Comparison of ENCODE assay signal across 34 cellular contexts in genomic region chr2:100217323-100217722, GRCh38.
"Had no signal": no experiment of that assay in that cellular context is flagged by ENCODE, and none has a peak within 500 bp of the region (broad histone marks: within the 10 kb centered on the region; RNA-seq: fewer than 3 reads in every experiment).

No MANE protein-coding gene starts in this region.

- H3K27ac ChIP-seq: KMS-11 had no signal

- H3K36me3 ChIP-seq: MG63 had no signal

- H3K27me3 ChIP-seq: MG63 had no signal

- H3K9ac ChIP-seq: KMS-11 had no signal

- H3K4me3 ChIP-seq: MG63 had no signal

- H3K4me2 ChIP-seq: KMS-11 had no signal

- DNase-seq: Karpas-422, Kasumi-1, KG1, MM.1S, MV-4-11, NCI-H1048, NCI-H1092, NCI-H1092 treated with DMSO at 0.1 percent for 48 hours, NCI-H1105, NCI-H1105 treated with DMSO at 0.1 percent for 48 hours, NCI-H1417, NCI-H1417 treated with DMSO at 0.1 percent for 48 hours, NCI-H1436, NCI-H1436 treated with DMSO at 0.1 percent for 48 hours, NCI-H146, NCI-H1694, NCI-H1694 treated with DMSO at 0.1 percent for 48 hours, NCI-H187, NCI-H187 treated with DMSO at 0.1 percent for 48 hours, NCI-H1930, NCI-H2029, NCI-H2029 treated with DMSO at 0.1 percent for 48 hours, NCI-H2081, NCI-H2081 treated with DMSO at 0.1 percent for 48 hours, NCI-H2107, NCI-H2171, NCI-H2171 treated with DMSO at 0.1 percent for 48 hours, NCI-H2227 treated with DMSO at 0.1 percent for 48 hours, NCI-H226, NCI-H345, NCI-H446, NCI-H446 treated with DMSO at 0.1 percent for 48 hours had no signal

- H3K9me3 ChIP-seq: MG63 had no signal
